ENCODE assay signal across 2 cellular contexts in genomic region chr22:43811777-43812148, GRCh38.
TF ChIP-seq lines count a peak whose summit lies in the region.

No MANE protein-coding gene starts in this region.

TF ChIP-seq in IMR-90, 13 proteins besides CTCF, POLR2A, EP300 and RAD21:
- TF ChIP-seq, protein P1, sequence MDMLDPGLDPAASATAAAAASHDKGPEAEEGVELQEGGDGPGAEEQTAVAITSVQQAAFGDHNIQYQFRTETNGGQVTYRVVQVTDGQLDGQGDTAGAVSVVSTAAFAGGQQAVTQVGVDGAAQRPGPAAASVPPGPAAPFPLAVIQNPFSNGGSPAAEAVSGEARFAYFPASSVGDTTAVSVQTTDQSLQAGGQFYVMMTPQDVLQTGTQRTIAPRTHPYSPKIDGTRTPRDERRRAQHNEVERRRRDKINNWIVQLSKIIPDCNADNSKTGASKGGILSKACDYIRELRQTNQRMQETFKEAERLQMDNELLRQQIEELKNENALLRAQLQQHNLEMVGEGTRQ (IDR thresholded peaks at IDR 0.05; ENCODE audit: low read depth, low read length): no peak
- TF ChIP-seq MAZ (IDR thresholded peaks at IDR 0.05; ENCODE audit: borderline replicate concordance, low read depth, low read length) (no peak), FOS (IDR thresholded peaks at IDR 0.05; ENCODE audit: low read depth, low read length) (no peak), CHD1 (IDR thresholded peaks at IDR 0.05; ENCODE audit: low read depth, low read length) (no peak), CEBPB (IDR thresholded peaks at IDR 0.05; ENCODE audit: low read depth, low read length) (no peak), NFE2L2 (IDR thresholded peaks at IDR 0.05; ENCODE audit: low read depth, low read length) (no peak), RCOR1 (IDR thresholded peaks at IDR 0.05; ENCODE audit: insufficient replicate concordance, low read length) (no peak)
- TF ChIP-seq, protein P2, sequence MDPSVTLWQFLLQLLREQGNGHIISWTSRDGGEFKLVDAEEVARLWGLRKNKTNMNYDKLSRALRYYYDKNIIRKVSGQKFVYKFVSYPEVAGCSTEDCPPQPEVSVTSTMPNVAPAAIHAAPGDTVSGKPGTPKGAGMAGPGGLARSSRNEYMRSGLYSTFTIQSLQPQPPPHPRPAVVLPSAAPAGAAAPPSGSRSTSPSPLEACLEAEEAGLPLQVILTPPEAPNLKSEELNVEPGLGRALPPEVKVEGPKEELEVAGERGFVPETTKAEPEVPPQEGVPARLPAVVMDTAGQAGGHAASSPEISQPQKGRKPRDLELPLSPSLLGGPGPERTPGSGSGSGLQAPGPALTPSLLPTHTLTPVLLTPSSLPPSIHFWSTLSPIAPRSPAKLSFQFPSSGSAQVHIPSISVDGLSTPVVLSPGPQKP (IDR thresholded peaks at IDR 0.05; ENCODE audit: borderline replicate concordance, low read depth, low read length): no peak

TF ChIP-seq in K562, 482 proteins besides CTCF, POLR2A, EP300 and RAD21:
- TF ChIP-seq, protein P3, sequence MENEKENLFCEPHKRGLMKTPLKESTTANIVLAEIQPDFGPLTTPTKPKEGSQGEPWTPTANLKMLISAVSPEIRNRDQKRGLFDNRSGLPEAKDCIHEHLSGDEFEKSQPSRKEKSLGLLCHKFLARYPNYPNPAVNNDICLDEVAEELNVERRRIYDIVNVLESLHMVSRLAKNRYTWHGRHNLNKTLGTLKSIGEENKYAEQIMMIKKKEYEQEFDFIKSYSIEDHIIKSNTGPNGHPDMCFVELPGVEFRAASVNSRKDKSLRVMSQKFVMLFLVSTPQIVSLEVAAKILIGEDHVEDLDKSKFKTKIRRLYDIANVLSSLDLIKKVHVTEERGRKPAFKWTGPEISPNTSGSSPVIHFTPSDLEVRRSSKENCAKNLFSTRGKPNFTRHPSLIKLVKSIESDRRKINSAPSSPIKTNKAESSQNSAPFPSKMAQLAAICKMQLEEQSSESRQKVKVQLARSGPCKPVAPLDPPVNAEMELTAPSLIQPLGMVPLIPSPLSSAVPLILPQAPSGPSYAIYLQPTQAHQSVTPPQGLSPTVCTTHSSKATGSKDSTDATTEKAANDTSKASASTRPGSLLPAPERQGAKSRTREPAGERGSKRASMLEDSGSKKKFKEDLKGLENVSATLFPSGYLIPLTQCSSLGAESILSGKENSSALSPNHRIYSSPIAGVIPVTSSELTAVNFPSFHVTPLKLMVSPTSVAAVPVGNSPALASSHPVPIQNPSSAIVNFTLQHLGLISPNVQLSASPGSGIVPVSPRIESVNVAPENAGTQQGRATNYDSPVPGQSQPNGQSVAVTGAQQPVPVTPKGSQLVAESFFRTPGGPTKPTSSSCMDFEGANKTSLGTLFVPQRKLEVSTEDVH (IDR thresholded peaks at IDR 0.05; ENCODE audit: low read depth, partially characterized antibody): no peak
- no peak for TF ChIP-seq RBM39 (optimal IDR thresholded peaks at IDR 0.05; ENCODE audit: low read depth, low read length)
- no peak for TF ChIP-seq ZNF282 (CRISPR knock-in tag; IDR thresholded peaks at IDR 0.05)
- TF ChIP-seq ZNF695 (CRISPR knock-in tag; IDR thresholded peaks at IDR 0.05): no peak
- TF ChIP-seq KDM2B (CRISPR knock-in tag; IDR thresholded peaks at IDR 0.05): no peak
- TF ChIP-seq TFE3 (CRISPR knock-in tag; IDR thresholded peaks at IDR 0.05): no peak
- no peak for TF ChIP-seq LEF1 (IDR thresholded peaks at IDR 0.05)
- TF ChIP-seq KLF1 (tag; IDR thresholded peaks at IDR 0.05): no peak
- no peak for TF ChIP-seq FIP1L1 (IDR thresholded peaks at IDR 0.05; ENCODE audit: low read depth, low read length, poor library complexity, severe bottlenecking)
- no peak for TF ChIP-seq ETV1 (tag; conservative IDR thresholded peaks at IDR 0.05; ENCODE audit: low read depth)
- TF ChIP-seq THRAP3 (IDR thresholded peaks at IDR 0.05; ENCODE audit: borderline replicate concordance): no peak
- TF ChIP-seq ZNF57 (CRISPR knock-in tag; IDR thresholded peaks at IDR 0.05): no peak
- no peak for TF ChIP-seq CGGBP1 (CRISPR knock-in tag; IDR thresholded peaks at IDR 0.05)
- TF ChIP-seq MCM5 (IDR thresholded peaks at IDR 0.05; ENCODE audit: low read depth): no peak
TF ChIP-seq in K562: peak in this region for 0.
